In the genomic region with DNA sequence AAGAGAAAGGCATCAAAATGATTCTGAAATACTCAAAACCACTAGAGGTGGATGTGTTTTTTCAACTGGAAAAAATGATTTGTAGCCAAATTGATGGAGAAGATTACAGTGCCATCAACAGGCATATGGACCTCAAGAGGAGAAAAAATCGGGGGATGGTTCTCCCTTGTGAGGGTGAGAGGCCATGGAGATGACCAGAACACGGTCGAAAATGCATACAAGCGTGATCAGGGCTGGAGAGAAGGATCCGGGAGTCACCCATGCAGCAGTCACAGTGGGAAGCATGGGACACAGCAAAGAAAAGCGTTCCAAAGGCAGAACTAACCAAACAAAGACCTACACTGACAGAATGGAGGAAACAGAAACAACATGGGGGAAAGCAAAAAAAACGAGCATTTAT, we compare ENCODE assay signal across 27 cellular contexts.
"Had no signal": no experiment of that assay in that cellular context is flagged by ENCODE, and none has a peak within 500 bp of the region (broad histone marks: within the 10 kb centered on the region; RNA-seq: fewer than 3 reads in every experiment).

No MANE protein-coding gene starts in this region.

- DNase-seq: activated B cell treated with CpG ODN at 0.5 μM for 24 hours; activated CD4-positive, alpha-beta T cell treated with anti-CD3 and anti-CD28 coated beads for 36 hours; activated CD4-positive, alpha-beta T cell treated with anti-CD3 and anti-CD28 coated beads, Interleukin-2, amount 50 U/mL, for 1 hour; activated CD8-positive, alpha-beta memory T cell treated with anti-CD3 and anti-CD28 coated beads for 24 hours; activated CD8-positive, alpha-beta T cell treated with anti-CD3 and anti-CD28 coated beads for 36 hours; activated effector memory CD4-positive, alpha-beta T cell treated with Interleukin-2 at 50 U/mL for 16 hours; activated gamma-delta T cell treated with Interleukin-2 at 50 U/mL for 16 hours; activated naive CD4-positive, alpha-beta T cell treated with anti-CD3 and anti-CD28 coated beads, Interleukin-2, amount 50 U/mL, for 16 hours; activated naive CD4-positive, alpha-beta T cell treated with Interleukin-2 at 50 U/mL for 16 hours; activated T-cell treated with anti-CD3 and anti-CD28 coated beads, Interleukin-2, amount 50 U/mL, for 4 hours; amniotic stem cell; brain microvascular endothelial cell; effector CD8-positive, alpha-beta T cell; esophagus squamous epithelium; foreskin melanocyte; heart right ventricle; T1000; WERI-Rb-1 had no signal

- H3K4me3 Mint-ChIP-seq: activated B cell treated with CpG ODN at 0.5 μM for 24 hours; activated CD4-positive, alpha-beta T cell treated with anti-CD3 and anti-CD28 coated beads for 36 hours; activated CD8-positive, alpha-beta T cell treated with anti-CD3 and anti-CD28 coated beads for 36 hours; activated naive CD8-positive, alpha-beta T cell; activated T-cell treated with anti-CD3 and anti-CD28 coated beads, Interleukin-2, amount 50 U/mL, for 4 hours; activated T-helper 17 cell treated with anti-CD3 and anti-CD28 coated beads, Interleukin-2, amount 50 U/mL, for 72 hours; central memory CD8-positive, alpha-beta T cell; T-cell; T-helper 1 cell treated with Interleukin-12 subunit alpha and Interleukin-12 subunit beta and Interleukin-4 antibody, amounts not matched to agents 30 μg/mL and 1 μg/mL, for 36 hours; T-helper 2 cell treated with Interferon-gamma antibody and Interleukin-4, amounts not matched to agents 5 μg/mL and 100 μg/mL, for 36 hours had no signal

- H3K4me3 ChIP-seq: coronary artery, esophagus squamous epithelium, gastroesophageal sphincter, heart right ventricle had no signal

- H3K27ac Mint-ChIP-seq: activated B cell treated with CpG ODN at 0.5 μM for 24 hours; activated CD4-positive, alpha-beta T cell treated with anti-CD3 and anti-CD28 coated beads for 36 hours; activated CD8-positive, alpha-beta T cell treated with anti-CD3 and anti-CD28 coated beads for 36 hours; activated naive CD8-positive, alpha-beta T cell; activated T-helper 17 cell treated with anti-CD3 and anti-CD28 coated beads, Interleukin-2, amount 50 U/mL, for 72 hours; T-cell; T-helper 1 cell treated with Interleukin-12 subunit alpha and Interleukin-12 subunit beta and Interleukin-4 antibody, amounts not matched to agents 30 μg/mL and 1 μg/mL, for 36 hours; T-helper 2 cell treated with Interferon-gamma antibody and Interleukin-4, amounts not matched to agents 5 μg/mL and 100 μg/mL, for 36 hours had no signal

- ATAC-seq: activated CD4-positive, alpha-beta T cell treated with anti-CD3 and anti-CD28 coated beads for 36 hours; activated CD4-positive, CD25-positive, alpha-beta regulatory T cell treated with anti-CD3 and anti-CD28 coated beads, Interleukin-2, amount 50 U/mL, for 24 hours; activated CD8-positive, alpha-beta T cell treated with anti-CD3 and anti-CD28 coated beads for 36 hours; activated T-cell treated with anti-CD3 and anti-CD28 coated beads, Interleukin-2, amount 50 U/mL, for 4 hours; gastroesophageal sphincter; T-cell had no signal

- H3K27ac ChIP-seq: brain microvascular endothelial cell, coronary artery, gastroesophageal sphincter, WERI-Rb-1 had no signal

- H3K4me1 Mint-ChIP-seq: activated B cell treated with CpG ODN at 0.5 μM for 24 hours; central memory CD8-positive, alpha-beta T cell had no signal

- H3K9me3 Mint-ChIP-seq: activated B cell treated with CpG ODN at 0.5 μM for 24 hours; activated CD8-positive, alpha-beta T cell treated with anti-CD3 and anti-CD28 coated beads for 36 hours; activated T-cell treated with anti-CD3 and anti-CD28 coated beads, Interleukin-2, amount 50 U/mL, for 4 hours; activated T-helper 17 cell treated with anti-CD3 and anti-CD28 coated beads, Interleukin-2, amount 50 U/mL, for 72 hours; central memory CD8-positive, alpha-beta T cell; T-cell had no signal

- H3K27me3 Mint-ChIP-seq: activated CD4-positive, alpha-beta T cell treated with anti-CD3 and anti-CD28 coated beads for 36 hours; activated CD8-positive, alpha-beta T cell treated with anti-CD3 and anti-CD28 coated beads for 36 hours; activated naive CD8-positive, alpha-beta T cell; T-cell had no signal

- H3K27me3 ChIP-seq: brain microvascular endothelial cell, esophagus squamous epithelium, gastroesophageal sphincter, heart right ventricle had no signal

- H3K9me3 ChIP-seq: esophagus squamous epithelium, gastroesophageal sphincter had no signal

- H3K36me3 ChIP-seq: brain microvascular endothelial cell, esophagus squamous epithelium, gastroesophageal sphincter, heart right ventricle, WERI-Rb-1 had no signal
